8 cellular contexts compared by ENCODE assay signal in the genomic region with DNA sequence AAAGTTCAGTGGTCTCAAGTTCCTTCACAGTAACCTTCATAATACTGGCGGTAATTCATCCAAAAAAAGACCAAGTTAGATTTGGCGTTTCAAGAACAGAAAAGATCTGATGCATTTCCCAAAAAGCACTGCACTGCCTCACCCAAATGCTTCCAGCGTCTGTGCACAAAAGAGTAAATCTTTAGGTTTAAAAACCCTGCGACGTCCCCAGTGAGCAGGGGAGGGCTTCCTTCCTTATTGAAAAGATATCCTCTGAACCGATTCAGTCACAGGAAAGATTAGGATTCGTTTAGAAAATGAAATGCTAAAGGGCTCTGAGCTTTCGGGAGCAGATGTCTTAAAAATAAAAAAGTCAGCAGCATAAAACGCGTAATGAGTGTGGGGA.
A peak's percentile ranks its signal among the peaks of the same experiment; 100 is the strongest.
DNase-seq lines count a peak whose midpoint lies in the region; ATAC-seq and TF ChIP-seq lines count a peak whose summit lies in the region.

No MANE protein-coding gene starts in this region.

- no peaks in the 10 kb centered on the region for H3K9me3 ChIP-seq in NT2/D1 (ENCODE audit: insufficient read depth, low read length)
- no peaks in the 10 kb centered on the region for H3K9me3 ChIP-seq in duodenal mucosa (ENCODE audit: control insufficient read depth in 1 of 2, low read length in 2 of 2)

- H3K27ac Mint-ChIP-seq in nephron = peak overlapping the region; percentile 92 to 98 (median 95)

- H3K27ac ChIP-seq in duodenal mucosa (ENCODE audit: low read depth, low read length) = peak overlapping the region; percentile 90

- no peaks in the 10 kb centered on the region for H3K27me3 Mint-ChIP-seq in nephron (ENCODE audit: low read depth)

- peaks cover 28% of the 10 kb centered on the region for H3K36me3 Mint-ChIP-seq in nephron (ENCODE audit: low read depth)

- peak overlapping the region; percentile 93 to 98 (median 94) for H3K4me3 Mint-ChIP-seq in nephron

- H3K4me1 ChIP-seq in NT2/D1 (ENCODE audit: insufficient read depth, insufficient read length) (no peaks in the 10 kb centered on the region), duodenal mucosa (ENCODE audit: control insufficient read depth in 1 of 2, insufficient read depth in 2 of 2, low read length in 2 of 2) (peaks cover 9 to 18% of the 10 kb centered on the region in 2 donors)

- no peaks in the 10 kb centered on the region for H3K9me3 Mint-ChIP-seq in nephron

- H3K27me3 ChIP-seq in NT2/D1 (ENCODE audit: insufficient read depth, insufficient read length) = no peaks in the 10 kb centered on the region
- H3K27me3 ChIP-seq in duodenal mucosa (ENCODE audit: control insufficient read depth in 1 of 2, insufficient read depth in 2 of 2, low read length in 2 of 2) = no peaks in the 10 kb centered on the region

- H3K4me1 Mint-ChIP-seq in nephron = peaks cover 28% of the 10 kb centered on the region

- ATAC-seq in GM19463 (IDR thresholded peaks at IDR 0.05; ENCODE audit: unreplicated experiment) = no peak
- no peak for ATAC-seq in GM18868 (IDR thresholded peaks at IDR 0.05; ENCODE audit: unreplicated experiment)
- no peak for ATAC-seq in HG03175 (IDR thresholded peaks at IDR 0.05; ENCODE audit: unreplicated experiment)

- peak in 1 of 3 experiments; percentile 28 for TF ChIP-seq CTCF in nephron (IDR thresholded peaks at IDR 0.05; ENCODE audit: unreplicated experiment in 3 of 3)

- peak overlapping the region; percentile 81 for H3K4me3 ChIP-seq in NT2/D1 (ENCODE audit: insufficient read length, low read depth)
- peak overlapping the region; percentile 89 to 96 for H3K4me3 ChIP-seq in duodenal mucosa (ENCODE audit: low read depth in 1 of 2, low read length in 2 of 2)

- H3K9ac ChIP-seq in NT2/D1 (ENCODE audit: insufficient read length, low read depth) (peak overlapping the region; percentile 96), duodenal mucosa (ENCODE audit: low read depth in 1 of 2, low read length in 2 of 2) (peak overlapping the region; percentile 87 to 88)

- H3K36me3 ChIP-seq in NT2/D1 (ENCODE audit: insufficient read depth, insufficient read length, low read length) (peaks cover 21% of the 10 kb centered on the region), duodenal mucosa (ENCODE audit: control insufficient read depth in 1 of 2, insufficient read depth in 2 of 2, low read length in 2 of 2) (peaks cover 7 to 22% of the 10 kb centered on the region in 2 donors)

- DNase-seq in DMS79 treated with DMSO at 0.1 percent for 48 hours (lab: John Stamatoyannopoulos, UW) (peak; percentile 33), DMS79 (lab: John Stamatoyannopoulos, UW) (no peak), NT2/D1 (ENCODE audit: low read depth, low spot score) (no peak)
